In genomic region chr5:142609142-142609541, GRCh38 we compare ENCODE assay signal across 16 cellular contexts.
DNase-seq lines count a peak whose midpoint lies in the region; ATAC-seq and TF ChIP-seq lines count a peak whose summit lies in the region.
"Had no signal": no experiment of that assay in that cellular context is flagged by ENCODE, and none has a peak within 500 bp of the region (broad histone marks: within the 10 kb centered on the region; RNA-seq: fewer than 3 reads in every experiment).

No MANE protein-coding gene starts in this region.

- no peak overlapping the region for H3K27ac Mint-ChIP-seq in activated CD4-positive, alpha-beta memory T cell treated with anti-CD3 and anti-CD28 coated beads for 36 hours
- H3K27ac Mint-ChIP-seq: CD14-positive monocyte; CD8-positive, alpha-beta memory T cell had no signal

- no peak overlapping the region for H2BK120ac ChIP-seq in mesenchymal stem cell (ENCODE audit: low read depth, low read length)

- no peak overlapping the region for H3K18ac ChIP-seq in mesenchymal stem cell (ENCODE audit: low read depth in 1 of 2, low read length in 2 of 2)

- DNase-seq in coronary artery (ENCODE audit: low spot score), result no peak
- DNase-seq in foreskin keratinocyte, result peak in 1 of 2 donors; percentile 57
- no peak for DNase-seq in mesenchymal stem cell
- DNase-seq in upper lobe of left lung, result peak in 1 of 2 donors; percentile 67
- no peak for DNase-seq in vagina (ENCODE audit: extremely low spot score in 2 of 2)
- no peak for DNase-seq in NOMO-1 treated with DMSO at 0.1 percent for 48 hours (lab: John Stamatoyannopoulos, UW; ENCODE audit: unreplicated experiment)
- DNase-seq in activated CD4-positive, alpha-beta memory T cell treated with anti-CD3 and anti-CD28 coated beads for 36 hours, result no peak
- DNase-seq: Caco-2; CD8-positive, alpha-beta memory T cell; DMS53; GF-D8; GM23248 had no signal

- no peak overlapping the region for H3K23ac ChIP-seq in mesenchymal stem cell (ENCODE audit: low read length in 2 of 2)

- no peak overlapping the region for H3K4me3 Mint-ChIP-seq in activated CD4-positive, alpha-beta memory T cell treated with anti-CD3 and anti-CD28 coated beads for 36 hours
- H3K4me3 Mint-ChIP-seq: CD14-positive monocyte; CD8-positive, alpha-beta memory T cell had no signal

- H2AK5ac ChIP-seq in mesenchymal stem cell (ENCODE audit: low read length, severe bottlenecking), result no peak overlapping the region

- no peak overlapping the region for H3K4ac ChIP-seq in mesenchymal stem cell (ENCODE audit: low read depth in 1 of 2, low read length in 2 of 2)

- no peaks in the 10 kb centered on the region for H3K79me1 ChIP-seq in mesenchymal stem cell (replicated peaks; ENCODE audit: low read length, poor library complexity, severe bottlenecking)

- H3K27me3 ChIP-seq in foreskin keratinocyte (no peaks in the 10 kb centered on the region), mesenchymal stem cell (ENCODE audit: control insufficient read depth in 1 of 2, insufficient read depth in 1 of 2, low read length in 2 of 2) (no peaks in the 10 kb centered on the region), upper lobe of left lung (no peaks in the 10 kb centered on the region), vagina (no peaks in the 10 kb centered on the region)

- no peak overlapping the region for H2BK12ac ChIP-seq in mesenchymal stem cell (ENCODE audit: low read length in 2 of 2)

- no peaks in the 10 kb centered on the region for H3K4me1 Mint-ChIP-seq in activated CD4-positive, alpha-beta memory T cell treated with anti-CD3 and anti-CD28 coated beads for 36 hours (ENCODE audit: low read depth)
- H3K4me1 Mint-ChIP-seq: CD14-positive monocyte had no signal

- H3K4me3 ChIP-seq in coronary artery (no peak overlapping the region), mesenchymal stem cell (ENCODE audit: insufficient read depth in 1 of 2, low read depth in 1 of 2, low read length in 2 of 2) (no peak overlapping the region), upper lobe of left lung (no peak overlapping the region), vagina (no peak overlapping the region)
- H3K4me3 ChIP-seq: A549, GM23248 had no signal

- peaks cover 16% of the 10 kb centered on the region for H3K27me3 Mint-ChIP-seq in activated CD4-positive, alpha-beta memory T cell treated with anti-CD3 and anti-CD28 coated beads for 36 hours

- peak in 3 of 4 donors; percentile 65 to 95 (median 79) for TF ChIP-seq EP300 in upper lobe of left lung (IDR thresholded peaks at IDR 0.05)

- no peak overlapping the region for H2BK15ac ChIP-seq in mesenchymal stem cell (ENCODE audit: low read depth, poor library complexity, severe bottlenecking)

- H4K8ac ChIP-seq in mesenchymal stem cell (ENCODE audit: low read length), result no peak overlapping the region

- TF ChIP-seq CTCF in coronary artery (IDR thresholded peaks at IDR 0.05), result no peak
- TF ChIP-seq CTCF in foreskin keratinocyte (conservative IDR thresholded peaks at IDR 0.05), result no peak
- TF ChIP-seq CTCF in upper lobe of left lung (IDR thresholded peaks at IDR 0.05), result no peak
- TF ChIP-seq CTCF in vagina (IDR thresholded peaks at IDR 0.05), result no peak

- H3K14ac ChIP-seq in mesenchymal stem cell (ENCODE audit: low read length in 2 of 2), result no peak overlapping the region

- no peak overlapping the region for H3K4me2 ChIP-seq in mesenchymal stem cell (ENCODE audit: low read length, poor library complexity, severe bottlenecking)
- H3K4me2 ChIP-seq: A549 had no signal

- no peaks in the 10 kb centered on the region for H3K9me3 Mint-ChIP-seq in activated CD4-positive, alpha-beta memory T cell treated with anti-CD3 and anti-CD28 coated beads for 36 hours
- H3K9me3 Mint-ChIP-seq: CD8-positive, alpha-beta memory T cell had no signal

- H3K9ac ChIP-seq in mesenchymal stem cell (ENCODE audit: low read length), result no peak overlapping the region
- H3K9ac ChIP-seq: GM23248 had no signal

- peak in 1 of 4 donors; percentile 42 for TF ChIP-seq POLR2A in upper lobe of left lung (IDR thresholded peaks at IDR 0.05)
- no peak for TF ChIP-seq POLR2A in vagina (IDR thresholded peaks at IDR 0.05)

- H2BK5ac ChIP-seq in mesenchymal stem cell (ENCODE audit: low read depth, low read length, poor library complexity, severe bottlenecking), result no peak overlapping the region

- peak overlapping the region; percentile 28 for H4K91ac ChIP-seq in mesenchymal stem cell (ENCODE audit: low read length)

- POLR2A ChIA-PET in activated CD4-positive, alpha-beta memory T cell treated with anti-CD3 and anti-CD28 coated beads for 36 hours (lab: Charles Lee), result no interaction called here

- H3K36me3 ChIP-seq in mesenchymal stem cell (ENCODE audit: control insufficient read depth in 1 of 2, insufficient read depth in 2 of 2, low read depth in 1 of 2, low read length in 2 of 2) (peaks cover 0 to 3% of the 10 kb centered on the region in 2 experiments), upper lobe of left lung (no peaks in the 10 kb centered on the region), vagina (no peaks in the 10 kb centered on the region)

- intact Hi-C loops in vagina (cut with DNase I), result no loop called here
- intact Hi-C loops in activated CD4-positive, alpha-beta memory T cell treated with anti-CD3 and anti-CD28 coated beads for 36 hours (cut with micrococcal nuclease), result no loop called here

- H2AFZ ChIP-seq in mesenchymal stem cell (ENCODE audit: low read depth, low read length), result no peak overlapping the region
- H2AFZ ChIP-seq: GM23248 had no signal

- CTCF ChIA-PET in activated CD4-positive, alpha-beta memory T cell treated with anti-CD3 and anti-CD28 coated beads for 36 hours (lab: Charles Lee), result interaction anchor here (0.8 to 7.8 kb wide), 6 partner anchors 10 to 918 kb away, joined by 3 to 104 read pairs (median 4); no protein-coding TSS in a partner anchor

- H3K4me1 ChIP-seq in foreskin keratinocyte, result no peaks in the 10 kb centered on the region
- no peaks in the 10 kb centered on the region for H3K4me1 ChIP-seq in mesenchymal stem cell (ENCODE audit: control insufficient read depth, insufficient read depth, low read depth, low read length)
- peaks cover 0 to 20% (median 6%) of the 10 kb centered on the region in 4 donors for H3K4me1 ChIP-seq in upper lobe of left lung
- no peaks in the 10 kb centered on the region for H3K4me1 ChIP-seq in vagina
- H3K4me1 ChIP-seq: Caco-2 had no signal

- H3K9me3 ChIP-seq in mesenchymal stem cell (ENCODE audit: control insufficient read depth, low read length) (no peaks in the 10 kb centered on the region), upper lobe of left lung (no peaks in the 10 kb centered on the region), vagina (no peaks in the 10 kb centered on the region)
- H3K9me3 ChIP-seq: A549, Caco-2 had no signal

- H3K27ac ChIP-seq in coronary artery, result peak overlapping the region; percentile 5 to 45
- H3K27ac ChIP-seq in foreskin keratinocyte, result no peak overlapping the region
- no peak overlapping the region for H3K27ac ChIP-seq in mesenchymal stem cell (ENCODE audit: low read length, poor library complexity, severe bottlenecking)
- H3K27ac ChIP-seq in upper lobe of left lung, result peak overlapping the region in 3 of 4 donors; percentile 53 to 78 (median 58)
- no peak overlapping the region for H3K27ac ChIP-seq in vagina
- H3K27ac ChIP-seq: A549, GM23248 had no signal

- peak; percentile 20 for ATAC-seq in foreskin keratinocyte
- peak; percentile 4 to 65 for ATAC-seq in upper lobe of left lung (ENCODE audit: low FRiP score in 2 of 2)
- ATAC-seq: A549, HCT116, HepG2 had no signal

- no peaks in the 10 kb centered on the region for H3K36me3 Mint-ChIP-seq in activated CD4-positive, alpha-beta memory T cell treated with anti-CD3 and anti-CD28 coated beads for 36 hours
- H3K36me3 Mint-ChIP-seq: CD14-positive monocyte; CD8-positive, alpha-beta memory T cell had no signal

- WGBS in mesenchymal stem cell, result 95% methylated on average over 6 of the region's 6 CpGs
- WGBS in upper lobe of left lung, 2 donors, result 55 to 67% methylated on average over 5 to 6 of the region's 6 CpGs

Comparison
In these comparisons a context has a peak if more than half of its experiments do, and no peak if none do; other contexts are left out.
1. H3K27ac ChIP-seq: peak in coronary artery (2 of 2) and upper lobe of left lung (3 of 4); none in foreskin keratinocyte (single experiment), mesenchymal stem cell (single experiment) and vagina (single experiment).